1 cellular context compared by ENCODE assay signal in genomic region chr1:145963218-145964019, GRCh38.
TF ChIP-seq lines count a peak whose summit lies in the region.

No MANE protein-coding gene starts in this region.

TF ChIP-seq in K562, 482 proteins besides CTCF, POLR2A, EP300 and RAD21:
- TF ChIP-seq ZNF592 (IDR thresholded peaks at IDR 0.05): 0 out of 2 replicates have a peak, but pooled peaks have one; percentile 4
- TF ChIP-seq CBFA2T3 (IDR thresholded peaks at IDR 0.05): peak; percentile 40
- no peak for TF ChIP-seq KDM2B (CRISPR knock-in tag; IDR thresholded peaks at IDR 0.05)
- TF ChIP-seq PBX2 (CRISPR knock-in tag; IDR thresholded peaks at IDR 0.05; ENCODE audit: low read depth): no peak
- no peak for TF ChIP-seq PBX2 (tag; conservative IDR thresholded peaks at IDR 0.05; ENCODE audit: low read depth)
- no peak for TF ChIP-seq RERE (CRISPR knock-in tag; IDR thresholded peaks at IDR 0.05; ENCODE audit: borderline replicate concordance)
- no peak for TF ChIP-seq MED1 (CRISPR knock-in tag; IDR thresholded peaks at IDR 0.05; ENCODE audit: borderline replicate concordance)
- TF ChIP-seq EP400 (IDR thresholded peaks at IDR 0.05): peak; percentile 54; the same call in 1 of the 2 replicates
- TF ChIP-seq ATF2 (CRISPR knock-in tag; IDR thresholded peaks at IDR 0.05): no peak
- no peak for TF ChIP-seq ZNF175 (CRISPR knock-in tag; IDR thresholded peaks at IDR 0.05; ENCODE audit: low read depth)
- TF ChIP-seq SRSF3 (IDR thresholded peaks at IDR 0.05; ENCODE audit: insufficient read depth, low read length): no peak
- no peak for TF ChIP-seq HMGN3 (IDR thresholded peaks at IDR 0.05; ENCODE audit: borderline replicate concordance, extremely low read depth, insufficient read length, low read depth, low read length)
- no peak for TF ChIP-seq USF1 (CRISPR knock-in tag; IDR thresholded peaks at IDR 0.05)
- peak; percentile 90 for TF ChIP-seq RFX1 (IDR thresholded peaks at IDR 0.05)
- TF ChIP-seq ZNF449 (CRISPR knock-in tag; IDR thresholded peaks at IDR 0.05): no peak
- TF ChIP-seq ZNF143 (CRISPR knock-in tag; IDR thresholded peaks at IDR 0.05): no peak
- TF ChIP-seq NKRF (IDR thresholded peaks at IDR 0.05; ENCODE audit: borderline replicate concordance): no peak
- TF ChIP-seq NR2F6 (CRISPR knock-in tag; IDR thresholded peaks at IDR 0.05): no peak
- no peak for TF ChIP-seq POLR3G (IDR thresholded peaks at IDR 0.05; ENCODE audit: extremely low read depth, insufficient read length, insufficient replicate concordance)
- TF ChIP-seq ZFP36 (IDR thresholded peaks at IDR 0.05; ENCODE audit: low read depth, low read length, partially characterized antibody): no peak
- TF ChIP-seq DLX4 (CRISPR knock-in tag; IDR thresholded peaks at IDR 0.05): no peak
- TF ChIP-seq ZBTB26 (CRISPR knock-in tag; IDR thresholded peaks at IDR 0.05): no peak
- no peak for TF ChIP-seq SETDB1 (IDR thresholded peaks at IDR 0.05; ENCODE audit: low read length)
- TF ChIP-seq HMG20A (CRISPR knock-in tag; conservative IDR thresholded peaks at IDR 0.05): no peak
- TF ChIP-seq SREBF1 (IDR thresholded peaks at IDR 0.05; ENCODE audit: borderline replicate concordance, low read depth, low read length): no peak
- no peak; the same call in 1 of the 2 replicates for TF ChIP-seq HDAC2 (IDR thresholded peaks at IDR 0.05)
- TF ChIP-seq GTF2B (IDR thresholded peaks at IDR 0.05; ENCODE audit: extremely low read depth, insufficient read length): no peak
- no peak for TF ChIP-seq TRIM28 (IDR thresholded peaks at IDR 0.05)
- no peak for TF ChIP-seq ESRRB (CRISPR knock-in tag; IDR thresholded peaks at IDR 0.05; ENCODE audit: borderline replicate concordance)
TF ChIP-seq in K562: peak in this region for 4.
